In genomic region chr11:12936200-12936599, GRCh38 we compare ENCODE assay signal across 2 cellular contexts.
A peak's percentile ranks its signal among the peaks of the same experiment; 100 is the strongest.
TF ChIP-seq lines count a peak whose summit lies in the region.

No MANE protein-coding gene starts in this region.

TF ChIP-seq in HepG2, 621 proteins besides CTCF, POLR2A, EP300 and RAD21:
- TF ChIP-seq CEBPB (IDR thresholded peaks at IDR 0.05; ENCODE audit: borderline replicate concordance, low read depth, low read length) (peak; percentile 41; the same call in 1 of the 2 replicates), CENPX (CRISPR knock-in tag; IDR thresholded peaks at IDR 0.05) (no peak)

TF ChIP-seq in H1, 55 proteins besides CTCF, POLR2A, EP300 and RAD21:
- TF ChIP-seq FOSL1 (IDR thresholded peaks at IDR 0.05; ENCODE audit: insufficient read depth, low read depth, low read length) (no peak), CEBPB (IDR thresholded peaks at IDR 0.05; ENCODE audit: low read depth, low read length) (peak; percentile 65)
